Comparison of ENCODE assay signal across 8 cellular contexts in the genomic region with DNA sequence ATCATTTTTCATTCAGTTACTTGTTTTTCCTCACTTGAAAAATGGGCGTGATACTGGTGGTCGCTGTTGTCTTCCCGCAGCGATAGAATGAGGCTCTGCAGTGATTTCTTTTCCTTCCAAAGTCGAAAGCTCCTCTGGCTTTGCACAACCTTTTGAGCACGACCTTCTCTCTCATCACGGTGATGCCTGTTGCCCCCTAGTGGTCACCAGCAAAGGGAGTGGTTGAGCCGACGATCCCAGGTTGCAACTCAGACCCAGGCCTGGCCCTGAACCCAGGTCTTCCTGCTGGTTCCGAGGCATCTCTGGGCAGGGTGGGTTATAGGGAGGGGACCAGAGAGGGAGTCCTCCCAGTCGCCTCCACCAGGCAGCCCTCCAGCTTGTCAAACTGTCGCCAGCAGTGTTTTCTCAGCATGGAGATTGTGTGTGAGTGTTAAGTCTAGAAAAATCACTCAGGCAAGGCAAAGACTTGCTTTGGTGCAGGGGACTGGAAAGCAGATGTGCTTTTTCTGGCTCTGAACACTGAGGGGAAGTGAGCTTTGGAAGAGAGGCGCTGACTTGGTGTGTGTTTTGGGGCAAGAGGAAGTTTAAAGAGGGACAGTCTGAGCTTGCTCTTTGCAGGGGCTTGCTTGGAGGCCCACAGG.
DNase-seq lines count a peak whose midpoint lies in the region; ATAC-seq and TF ChIP-seq lines count a peak whose summit lies in the region.

No MANE protein-coding gene starts in this region.

- 7 to 8% methylated on average over 13 of the region's 13 CpGs for WGBS in sigmoid colon, 2 donors

- intact Hi-C loops in ascending aorta (cut with DNase I) (loop anchor here (1.0 to 5.0 kb wide), 3 partner anchors 178 to 352 kb away; no protein-coding TSS in a partner anchor), sigmoid colon (cut with DNase I) (loop anchor here (1.0 to 2.0 kb wide), 2 partner anchors 276 to 350 kb away; no protein-coding TSS in a partner anchor)

- H3K4me3 ChIP-seq in ascending aorta (peak overlapping the region; percentile 42 to 51), sigmoid colon (peak overlapping the region in 3 of 4 donors; percentile 31 to 37 (median 33))

- no peak for TF ChIP-seq EP300 in sigmoid colon (IDR thresholded peaks at IDR 0.05)

- TF ChIP-seq CTCF in ascending aorta (IDR thresholded peaks at IDR 0.05) = peak; percentile 74 to 85 (median 78)
- peak in 3 of 4 experiments; percentile 59 to 82 (median 72) for TF ChIP-seq CTCF in sigmoid colon (IDR thresholded peaks at IDR 0.05)

- H3K27me3 ChIP-seq in ascending aorta (no peaks in the 10 kb centered on the region), sigmoid colon (peaks cover 0 to 6% (median 0%) of the 10 kb centered on the region in 3 donors)

- H3K4me1 ChIP-seq in ascending aorta (no peaks in the 10 kb centered on the region), sigmoid colon (peaks cover 0 to 6% (median 6%) of the 10 kb centered on the region in 4 donors)

- H3K9me3 ChIP-seq in ascending aorta (no peaks in the 10 kb centered on the region), sigmoid colon (no peaks in the 10 kb centered on the region)

- ATAC-seq in GM18511 (IDR thresholded peaks at IDR 0.05; ENCODE audit: unreplicated experiment) (no peak), HG03175 (IDR thresholded peaks at IDR 0.05; ENCODE audit: unreplicated experiment) (no peak)

- no peak overlapping the region for H3K27ac ChIP-seq in ascending aorta
- H3K27ac ChIP-seq in sigmoid colon = no peak overlapping the region

- peak; percentile 3 for DNase-seq in GDM1 (lab: John Stamatoyannopoulos, UW)
- DNase-seq in M059J (ENCODE audit: low read depth) = peak; percentile 61
- peak in 3 of 5 donors; percentile 15 to 30 (median 28) for DNase-seq in T-helper 1 cell
- DNase-seq in ascending aorta (ENCODE audit: low spot score in 2 of 2) = peak in 1 of 2 donors; percentile 76
- peak; percentile 19 to 36 for DNase-seq in hippocampal formation (lab: John Stamatoyannopoulos, UW)
- peak; percentile 83 for DNase-seq in sigmoid colon

- TF ChIP-seq POLR2A in sigmoid colon (IDR thresholded peaks at IDR 0.05) = no peak

- H3K36me3 ChIP-seq in ascending aorta = no peaks in the 10 kb centered on the region
- no peaks in the 10 kb centered on the region for H3K36me3 ChIP-seq in sigmoid colon
